13 cellular contexts compared by ENCODE assay signal in genomic region chr1:168628807-168629206, GRCh38.
DNase-seq lines count a peak whose midpoint lies in the region; ATAC-seq and TF ChIP-seq lines count a peak whose summit lies in the region.
"Had no signal": no experiment of that assay in that cellular context is flagged by ENCODE, and none has a peak within 500 bp of the region (broad histone marks: within the 10 kb centered on the region; RNA-seq: fewer than 3 reads in every experiment).

No MANE protein-coding gene starts in this region.

- in situ Hi-C loops in astrocyte of the spinal cord (cut with HindIII; ENCODE audit: low sequenced_read_pairs) = no loop called here

- H3K4me3 ChIP-seq in astrocyte of the spinal cord (ENCODE audit: low read depth, low read length) = no peak overlapping the region
- H3K4me3 ChIP-seq: transverse colon had no signal

- no peak for ATAC-seq in GM21723 (IDR thresholded peaks at IDR 0.05; ENCODE audit: unreplicated experiment)

- DNase-seq in EL (peak; percentile 29), HPDE6-E6E7 (ENCODE audit: extremely low spot score) (peak; percentile 77), astrocyte of the spinal cord (ENCODE audit: low read depth, low spot score) (peak; percentile 71), non-pigmented ciliary epithelial cell (ENCODE audit: low read depth) (peak; percentile 60), NCI-H2081 (lab: John Stamatoyannopoulos, UW) (no peak), NCI-H82 treated with DMSO at 0.1 percent for 48 hours (lab: John Stamatoyannopoulos, UW; ENCODE audit: unreplicated experiment) (no peak), NAMALWA (ENCODE audit: low spot score) (no peak)
- DNase-seq: activated gamma-delta T cell; DMS79; effector CD8-positive, alpha-beta T cell; NCI-H2107; transverse colon had no signal

- no peak for TF ChIP-seq CTCF in astrocyte of the spinal cord (IDR thresholded peaks at IDR 0.05; ENCODE audit: low read depth, low read length)

Comparison
In these comparisons a context has a peak if more than half of its experiments do, and no peak if none do; other contexts are left out.
1. DNase-seq: peak in EL (single experiment), HPDE6-E6E7 (single experiment), astrocyte of the spinal cord (single experiment) and non-pigmented ciliary epithelial cell (single experiment); none in NCI-H2081 (0 of 2), NCI-H82 treated with DMSO at 0.1 percent for 48 hours (single experiment) and NAMALWA (single experiment).